ENCODE assay signal across 8 cellular contexts in the genomic region with DNA sequence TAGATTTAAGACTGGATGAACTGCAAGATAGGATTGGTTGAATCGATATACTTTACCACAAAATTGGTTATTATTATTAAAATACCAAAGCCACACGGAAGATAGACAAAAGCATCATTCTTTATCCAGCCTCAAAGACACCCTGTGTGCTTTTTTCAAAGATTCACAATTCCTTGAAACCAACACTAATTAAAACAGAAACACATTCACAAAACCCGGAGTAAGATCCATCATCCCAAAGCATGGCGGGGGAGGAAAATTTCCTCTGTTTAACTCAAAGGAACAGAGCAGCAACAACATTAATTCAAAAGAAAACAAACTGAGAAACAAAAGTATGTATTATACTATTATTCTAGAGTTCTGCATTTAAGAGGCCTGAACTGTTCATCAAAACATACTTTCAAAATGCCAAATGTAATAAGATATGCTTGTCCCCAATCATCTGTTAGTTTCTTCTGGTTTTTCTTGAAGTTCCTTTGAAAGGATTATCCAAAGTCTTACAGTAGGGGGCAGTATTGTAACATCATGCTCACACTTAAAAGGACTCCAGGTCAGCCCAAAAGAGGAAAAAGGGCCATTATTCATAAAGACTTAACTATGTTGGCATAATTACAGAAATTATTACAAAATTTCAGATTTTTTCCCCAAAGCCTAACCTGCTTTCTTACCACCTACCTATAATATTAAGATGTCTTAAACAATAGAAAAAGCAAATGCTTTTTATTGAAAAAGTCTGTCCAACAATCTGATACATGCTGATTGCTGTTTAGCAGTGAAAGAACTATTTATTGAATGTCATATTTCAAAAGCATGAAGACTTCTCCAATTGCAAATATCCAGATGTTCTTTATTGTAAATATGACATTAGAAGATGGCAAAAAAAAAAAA.
DNase-seq lines count a peak whose midpoint lies in the region; ATAC-seq and TF ChIP-seq lines count a peak whose summit lies in the region.

No MANE protein-coding gene starts in this region.

- H2BK5ac ChIP-seq in mesendoderm (ENCODE audit: low read length) = no peak overlapping the region

- WGBS in mesendoderm (ENCODE audit: extremely low coverage, insufficient coverage, low lambda C conversion rate) = no CpG with 5 or more reads among the region's 4 CpGs

- H4K20me1 ChIP-seq in OCI-LY7 (ENCODE audit: insufficient read depth, low read length) = 0 out of 2 replicates have a peak, but pooled peaks cover 6% of the 10 kb centered on the region

- no peak overlapping the region for H3K18ac ChIP-seq in mesendoderm (ENCODE audit: low read length)

- no peak overlapping the region for H4K5ac ChIP-seq in mesendoderm (ENCODE audit: low read length)

- peak overlapping the region; percentile 7 for H3K4me3 ChIP-seq in AG09309 (ENCODE audit: control insufficient read depth, low read depth, low read length)
- H3K4me3 ChIP-seq in OCI-LY7 (ENCODE audit: low read depth, low read length, poor library complexity, severe bottlenecking) = no peak overlapping the region
- H3K4me3 ChIP-seq in endocrine pancreas (ENCODE audit: control insufficient read depth, insufficient read depth, low read length) = peak overlapping the region; percentile 20
- no peak overlapping the region for H3K4me3 ChIP-seq in mesendoderm (ENCODE audit: low read length)

- intact Hi-C loops in OCI-LY7 (cut with micrococcal nuclease; ENCODE audit: unreplicated experiment) = loop anchor here (1.0 to 5.0 kb wide), 5 partner anchors 505 to 1035 kb away; no protein-coding TSS in a partner anchor

- no peak overlapping the region for H3K23ac ChIP-seq in mesendoderm (ENCODE audit: low read length)

- H3K4me1 ChIP-seq in OCI-LY7 (ENCODE audit: insufficient read depth, low read length, poor library complexity, severe bottlenecking) (no peaks in the 10 kb centered on the region), endocrine pancreas (ENCODE audit: control insufficient read depth, insufficient read depth, low read length) (peaks cover 6% of the 10 kb centered on the region), mesendoderm (ENCODE audit: control insufficient read depth, low read depth, low read length) (no peaks in the 10 kb centered on the region)

- TF ChIP-seq CTCF in AG09309 (IDR thresholded peaks at IDR 0.05; ENCODE audit: control insufficient read depth, insufficient read depth, low read depth, low read length, missing control alignments) = peak; percentile 61
- TF ChIP-seq CTCF in OCI-LY7 (conservative IDR thresholded peaks at IDR 0.05; ENCODE audit: low read length) = peak; percentile 95

- POLR2A ChIA-PET in OCI-LY7 (lab: Charles Lee) = interaction anchor here (0.7 kb wide), 2 partner anchors 280 to 505 kb away, joined by 4 to 8 read pairs; no protein-coding TSS in a partner anchor

- no peaks in the 10 kb centered on the region for H3K9me2 ChIP-seq in OCI-LY7 (ENCODE audit: insufficient read depth, low read length)

- H3K79me2 ChIP-seq in OCI-LY7 (ENCODE audit: insufficient read depth, low read depth, low read length) (no peaks in the 10 kb centered on the region), mesendoderm (ENCODE audit: control insufficient read depth, insufficient read depth, low read length) (no peaks in the 10 kb centered on the region)

- no peak overlapping the region for H3K9ac ChIP-seq in endocrine pancreas (ENCODE audit: control insufficient read depth, insufficient read depth, low read length)
- H3K9ac ChIP-seq in mesendoderm (ENCODE audit: low read length) = no peak overlapping the region

- H3K27ac ChIP-seq in OCI-LY7 (ENCODE audit: low read depth, low read length, poor library complexity, severe bottlenecking) (no peak overlapping the region), mesendoderm (ENCODE audit: low read depth, low read length) (no peak overlapping the region)

- BruUV-seq in OCI-LY7 (replicated peaks; lab: Mats Ljungman, UMichigan) = no TSS peak

- no peak overlapping the region for H2AFZ ChIP-seq in OCI-LY7 (ENCODE audit: low read length)

- no peak overlapping the region for H3K4ac ChIP-seq in mesendoderm (ENCODE audit: low read depth, low read length)

- H3K56ac ChIP-seq in mesendoderm (ENCODE audit: low read length) = no peak overlapping the region

- H4K8ac ChIP-seq in mesendoderm (ENCODE audit: low read depth, low read length) = no peak overlapping the region

- DNase-seq in AG09309 (ENCODE audit: low read depth) = peak; percentile 74
- DNase-seq in LHCN-M2 (ENCODE audit: low read depth) = peak; percentile 79
- DNase-seq in OCI-LY7 (ENCODE audit: low spot score) = peak; percentile 80
- DNase-seq in mesendoderm = peak; percentile 74

- H3K27me3 ChIP-seq in endocrine pancreas (ENCODE audit: control insufficient read depth, insufficient read depth, low read length) = no peaks in the 10 kb centered on the region
- no peaks in the 10 kb centered on the region for H3K27me3 ChIP-seq in mesendoderm (ENCODE audit: insufficient read depth, low read length, poor library complexity)

- no peaks in the 10 kb centered on the region for H3K9me3 ChIP-seq in OCI-LY7 (ENCODE audit: low read length)
- no peaks in the 10 kb centered on the region for H3K9me3 ChIP-seq in endocrine pancreas (ENCODE audit: control insufficient read depth, low read length)

- ATAC-seq in GM18505 (IDR thresholded peaks at IDR 0.05; ENCODE audit: unreplicated experiment) (peak; percentile 47), HG03280 (IDR thresholded peaks at IDR 0.05; ENCODE audit: unreplicated experiment) (no peak), HG02678 (IDR thresholded peaks at IDR 0.05; ENCODE audit: unreplicated experiment) (no peak)

- no peak overlapping the region for H2BK15ac ChIP-seq in mesendoderm (replicated peaks; ENCODE audit: low read depth)

- no peak overlapping the region for H2AK5ac ChIP-seq in mesendoderm (ENCODE audit: low read length)

- no peak for TF ChIP-seq POLR2A in GM18505 (IDR thresholded peaks at IDR 0.05; ENCODE audit: borderline replicate concordance, extremely low read depth, insufficient read depth, insufficient read length)

- H3K79me1 ChIP-seq in mesendoderm (ENCODE audit: low read length) = no peaks in the 10 kb centered on the region

- no peak overlapping the region for H2BK120ac ChIP-seq in mesendoderm (ENCODE audit: low read depth, low read length)

- CTCF ChIA-PET in OCI-LY7 (lab: Charles Lee; ENCODE audit: unreplicated experiment) = interaction anchor here (0.6 kb wide), 1 partner anchor 324 kb away, joined by 4 read pairs; no protein-coding TSS in a partner anchor

- H3K36me3 ChIP-seq in OCI-LY7 (ENCODE audit: insufficient read depth, low read length) (no peaks in the 10 kb centered on the region), endocrine pancreas (ENCODE audit: control insufficient read depth, insufficient read depth, low read length) (no peaks in the 10 kb centered on the region), mesendoderm (ENCODE audit: control insufficient read depth, insufficient read depth, low read length) (no peaks in the 10 kb centered on the region)

- H3K4me2 ChIP-seq in OCI-LY7 (ENCODE audit: low read length) (no peak overlapping the region), mesendoderm (ENCODE audit: low read length) (no peak overlapping the region)

Comparison
In these comparisons a context has a peak if more than half of its experiments do, and no peak if none do; other contexts are left out.
1. H3K4me3 ChIP-seq: peak in AG09309 (single experiment) and endocrine pancreas (single experiment); none in OCI-LY7 (single experiment) and mesendoderm (single experiment).
2. Peak in every context shown above with its lines, with median percentiles within 50 percentile points of each other: DNase-seq.